ENCODE assay signal across 20 cellular contexts in genomic region chr22:29039148-29039547, GRCh38. TPM values are rescaled to one million over a fixed set of nuclear protein-coding genes. Genes with fewer than 3 reads are reported as not detected.
A peak's percentile ranks its signal among the peaks of the same experiment; 100 is the strongest.
DNase-seq lines count a peak whose midpoint lies in the region; ATAC-seq, FAIRE-seq and TF ChIP-seq lines count a peak whose summit lies in the region.
"Had no signal": no experiment of that assay in that cellular context is flagged by ENCODE, and none has a peak within 500 bp of the region (broad histone marks: within the 10 kb centered on the region; RNA-seq: fewer than 3 reads in every experiment).

No MANE protein-coding gene starts in this region.

- no TSS peak for BruUV-seq in Caco-2 (replicated peaks; lab: Mats Ljungman, UMichigan)

- no peak for TF ChIP-seq EP300 in A549 (IDR thresholded peaks at IDR 0.05)
- TF ChIP-seq EP300 in sigmoid colon (IDR thresholded peaks at IDR 0.05) = no peak

- no peak for TF ChIP-seq RAD21 in A549 (conservative IDR thresholded peaks at IDR 0.05 in 1 of 2, IDR thresholded peaks at IDR 0.05 in 1 of 2)

- CTCF ChIA-PET in A549 (lab: Yijun Ruan, JAX) (interaction anchor here (1.0 to 7.9 kb wide), 10 partner anchors 25 to 437 kb away, joined by 3 to 73 read pairs (median 15); partner anchors contain the start of gene ZNRF3), Caco-2 (lab: Charles Lee) (interaction anchor here (0.6 to 2.4 kb wide), 6 partner anchors 26 to 156 kb away, joined by 3 to 13 read pairs (median 4); partner anchors contain the start of gene ZNRF3), WTC11 (lab: Charles Lee) (interaction anchor here (0.6 to 5.1 kb wide), 21 partner anchors 7 to 282 kb away, joined by 3 to 60 read pairs (median 11); partner anchors contain the start of genes C22orf31, XBP1 and ZNRF3)

- H3K27ac Mint-ChIP-seq in Caco-2 (ENCODE audit: unreplicated experiment) (peak overlapping the region; percentile 81), WTC11 (peak overlapping the region; percentile 22; the same call in 1 of the 2 replicates), osteocyte (ENCODE audit: unreplicated experiment) (no peak overlapping the region)
- H3K27ac Mint-ChIP-seq: CD4-positive, alpha-beta memory T cell had no signal

- POLR2A ChIA-PET in A549 (lab: Yijun Ruan, JAX) = no interaction called here
- POLR2A ChIA-PET in Caco-2 (lab: Charles Lee) = no interaction called here
- POLR2A ChIA-PET in WTC11 (lab: Charles Lee) = interaction anchor here (0.7 kb wide), 2 partner anchors 139 to 156 kb away, joined by 3 to 5 read pairs; no protein-coding TSS in a partner anchor

- H3K9me3 ChIP-seq in A549 (no peaks in the 10 kb centered on the region), Caco-2 (no peaks in the 10 kb centered on the region), mucosa of descending colon (no peaks in the 10 kb centered on the region), sigmoid colon (no peaks in the 10 kb centered on the region)
- H3K9me3 ChIP-seq: BE2C, HAP-1 had no signal

- H3K27me3 ChIP-seq in Caco-2 (replicated peaks; ENCODE audit: control insufficient read depth, insufficient read depth, low read length) (no peaks in the 10 kb centered on the region), sigmoid colon (no peaks in the 10 kb centered on the region)
- H3K27me3 ChIP-seq: BE2C had no signal

- WGBS in A549 (ENCODE audit: missing lambda C conversion rate) = 89% methylated on average over 9 of the region's 9 CpGs
- 20 to 75% methylated on average over 9 of the region's 9 CpGs for WGBS in sigmoid colon, 2 donors

- TF ChIP-seq POLR2A in A549 (IDR thresholded peaks at IDR 0.05; ENCODE audit: low read length) (no peak), sigmoid colon (IDR thresholded peaks at IDR 0.05) (no peak)

- ATAC-seq in A549 (no peak), WTC11 (no peak), mucosa of descending colon (peak; percentile 40)

- no peak overlapping the region for H3K4me2 ChIP-seq in A549

- H3K27ac ChIP-seq in A549 (peak overlapping the region; percentile 70 to 87; a peak in 5 of 6 replicates), sigmoid colon (no peak overlapping the region)

- peaks cover 52% of the 10 kb centered on the region for H3K36me3 Mint-ChIP-seq in Caco-2 (ENCODE audit: insufficient read depth, unreplicated experiment)
- peaks cover 6% of the 10 kb centered on the region; the same call in 1 of the 2 replicates for H3K36me3 Mint-ChIP-seq in WTC11
- H3K36me3 Mint-ChIP-seq in osteocyte (ENCODE audit: unreplicated experiment) = no peaks in the 10 kb centered on the region
- H3K36me3 Mint-ChIP-seq: CD4-positive, alpha-beta memory T cell had no signal

- no peak for FAIRE-seq in A549 (lab: Jason Lieb, UNC)
- FAIRE-seq in RCC 7860 (lab: Jason Lieb, UNC) = no peak
- FAIRE-seq: D721Med, G401.6, HTR-8/SVneo had no signal

- no peaks in the 10 kb centered on the region for H3K9me3 Mint-ChIP-seq in Caco-2 (ENCODE audit: unreplicated experiment)
- H3K9me3 Mint-ChIP-seq in WTC11 = no peaks in the 10 kb centered on the region
- no peaks in the 10 kb centered on the region for H3K9me3 Mint-ChIP-seq in osteocyte (ENCODE audit: unreplicated experiment)
- H3K9me3 Mint-ChIP-seq: CD4-positive, alpha-beta memory T cell had no signal

- intact Hi-C loops in Caco-2 (cut with micrococcal nuclease; ENCODE audit: unreplicated experiment) = no loop called here
- intact Hi-C loops in mucosa of descending colon (cut with DNase I, micrococcal nuclease) = loop anchor here in 1 of 2 donors (5.0 kb wide), 1 partner anchor 182 kb away; no protein-coding TSS in a partner anchor
- intact Hi-C loops in sigmoid colon (cut with DNase I) = loop anchor here (10.0 kb wide), 1 partner anchor 1014 kb away; no protein-coding TSS in a partner anchor

- H3K4me3 Mint-ChIP-seq in Caco-2 (ENCODE audit: unreplicated experiment) (peak overlapping the region; percentile 49), WTC11 (no peak overlapping the region), osteocyte (ENCODE audit: unreplicated experiment) (no peak overlapping the region)
- H3K4me3 Mint-ChIP-seq: CD4-positive, alpha-beta memory T cell had no signal

- TF ChIP-seq CTCF in A549 (IDR thresholded peaks at IDR 0.05) (no peak), Caco-2 (IDR thresholded peaks at IDR 0.05; ENCODE audit: insufficient read depth in 1 of 2, low read depth in 1 of 2, low read length in 1 of 2, severe bottlenecking in 1 of 2, unreplicated experiment in 1 of 2) (no peak), WTC11 (IDR thresholded peaks at IDR 0.05) (no peak), mucosa of descending colon (IDR thresholded peaks at IDR 0.05) (no peak), osteocyte (IDR thresholded peaks at IDR 0.05) (no peak), sigmoid colon (IDR thresholded peaks at IDR 0.05) (no peak)

- H3K4me1 Mint-ChIP-seq in Caco-2 (ENCODE audit: low read depth, unreplicated experiment) (peaks cover 7% of the 10 kb centered on the region), WTC11 (peaks cover 3% of the 10 kb centered on the region; the same call in 1 of the 2 replicates), osteocyte (ENCODE audit: unreplicated experiment) (peaks cover 24% of the 10 kb centered on the region)

- DNase-seq in A549 (ENCODE audit: low read depth in 1 of 2, low spot score in 1 of 2) = no peak
- DNase-seq in Caco-2 = peak; percentile 58 to 85
- no peak for DNase-seq in WTC11 (ENCODE audit: low spot score)
- DNase-seq in mucosa of descending colon = no peak
- DNase-seq in RCC 7860 (ENCODE audit: low spot score) = no peak
- no peak for DNase-seq in osteocyte (ENCODE audit: extremely low spot score, unreplicated experiment)
- no peak for DNase-seq in central memory CD4-positive, alpha-beta T cell
- DNase-seq in sigmoid colon = no peak
- DNase-seq: BE2C; CD4-positive, alpha-beta memory T cell; DMS79 treated with DMSO at 0.1 percent for 48 hours; NCI-H1105 treated with DMSO at 0.1 percent for 48 hours; NCI-H2081; NCI-H345; SHP77 treated with DMSO at 0.1 percent for 48 hours had no signal

- H3K27me3 Mint-ChIP-seq in Caco-2 (ENCODE audit: insufficient read depth, unreplicated experiment) = no peaks in the 10 kb centered on the region
- H3K27me3 Mint-ChIP-seq in WTC11 (ENCODE audit: low read depth) = no peaks in the 10 kb centered on the region
- H3K27me3 Mint-ChIP-seq in osteocyte (ENCODE audit: unreplicated experiment) = no peaks in the 10 kb centered on the region

- H3K4me1 ChIP-seq in A549 (peaks cover 53% of the 10 kb centered on the region), Caco-2 (peaks cover 38% of the 10 kb centered on the region), mucosa of descending colon (ENCODE audit: low read depth) (peaks cover 17% of the 10 kb centered on the region), sigmoid colon (peaks cover 0 to 16% (median 13%) of the 10 kb centered on the region in 4 donors)
- H3K4me1 ChIP-seq: BE2C had no signal

- H3K36me3 ChIP-seq in Caco-2 (ENCODE audit: control insufficient read depth, insufficient read depth, low read length) (peaks cover 2% of the 10 kb centered on the region; the same call in 1 of the 2 replicates), mucosa of descending colon (ENCODE audit: low read depth) (no peaks in the 10 kb centered on the region), sigmoid colon (peaks cover 0 to 10% (median 0%) of the 10 kb centered on the region in 4 donors)

- H3K4me3 ChIP-seq in A549 = no peak overlapping the region
- no peak overlapping the region for H3K4me3 ChIP-seq in Caco-2 (ENCODE audit: low read depth, low read length)
- H3K4me3 ChIP-seq in mucosa of descending colon = no peak overlapping the region
- H3K4me3 ChIP-seq in sigmoid colon = no peak overlapping the region
- H3K4me3 ChIP-seq: HAP-1 had no signal

TF ChIP-seq in A549, 52 proteins besides CTCF, POLR2A, EP300 and RAD21 (continues in another document):
- TF ChIP-seq RNF2 (IDR thresholded peaks at IDR 0.05; ENCODE audit: borderline replicate concordance, low read depth) (no peak), HES2 (IDR thresholded peaks at IDR 0.05) (no peak), GATA3 (IDR thresholded peaks at IDR 0.05; ENCODE audit: borderline replicate concordance) (no peak)

TF ChIP-seq in WTC11, 78 proteins besides CTCF, POLR2A, EP300 and RAD21 (continues in another document):
- TF ChIP-seq JUN (CRISPR knock-in tag; IDR thresholded peaks at IDR 0.05) (no peak), ZNF416 (CRISPR knock-in tag; IDR thresholded peaks at IDR 0.05) (no peak), USF2 (CRISPR knock-in tag; IDR thresholded peaks at IDR 0.05) (no peak)

RNA-seq across cellular contexts. Expression of gene C22orf31, which starts 22.5 kb away (rescaled TPM):
- not detected in 2 replicates for polyA plus RNA-seq in A549 (2011; rRNA removed)
- not detected in 2 replicates for polyA plus RNA-seq in A549 (2012; cell fraction: cytosol; rRNA removed)
- polyA plus RNA-seq in A549 (2012; cell fraction: nucleus; rRNA removed) = not detected in 2 replicates
- not detected in 3 replicates for polyA plus RNA-seq in A549 (2017; fragmentation: RNase III; extraction: RNeasy Plus Mini Kit Qiagen cat#74134 plus additional on column Dnase treatment)
- polyA minus RNA-seq in A549 (2011; rRNA and poly(A)+ RNA removed) = not detected in 2 replicates
- not detected in 2 replicates for total RNA-seq in Caco-2 (2022)
- not detected in 3 replicates for total RNA-seq in WTC11 (2021)
- under 1 TPM in 1 of 3 donors, not detected in 2; 0.41 TPM for total RNA-seq in mucosa of descending colon
- total RNA-seq in osteocyte = not detected in 2 replicates
- total RNA-seq in sigmoid colon = not detected
- polyA plus RNA-seq in sigmoid colon = under 1 TPM in 1 of 3 donors, not detected in 2; 0.60 TPM
- total RNA-seq: CD4-positive, alpha-beta memory T cell; RPMI7951 had no signal
- polyA plus RNA-seq: CD4-positive, alpha-beta memory T cell had no signal

RNA-seq across cellular contexts. Expression of gene KREMEN1, which starts 33.7 kb away (rescaled TPM):
- polyA plus RNA-seq in A549 (2011; rRNA removed) (1.7 and 2.4 TPM in 2 replicates), A549 (2017; fragmentation: RNase III; extraction: RNeasy Plus Mini Kit Qiagen cat#74134 plus additional on column Dnase treatment) (2.5 to 2.7 TPM (median 2.7 TPM) in 3 replicates), sigmoid colon (10 to 100 TPM in 1 of 3 donors, 1 to 10 TPM in 2; 6.7 to 13.2 (median 7.8) TPM)
- 1.5 and 2.4 TPM in 2 replicates for polyA plus RNA-seq in A549 (2012; cell fraction: cytosol; rRNA removed)
- polyA plus RNA-seq in A549 (2012; cell fraction: nucleus; rRNA removed) = 2.1 TPM in 2 replicates
- polyA minus RNA-seq in A549 (2011; rRNA and poly(A)+ RNA removed) = 3.7 and 4.5 TPM in 2 replicates
- total RNA-seq in Caco-2 (2022) (28.7 and 29.7 TPM in 2 replicates), WTC11 (2021) (4.1 to 5.8 TPM (median 5.4 TPM) in 3 replicates), mucosa of descending colon (10 to 100 TPM; 18.3 to 35.1 (median 28.6) TPM), osteocyte (2.9 and 5.4 TPM in 2 replicates), sigmoid colon (1 to 10 TPM; 4.2 to 9.7 (median 5.2) TPM)
- total RNA-seq: CD4-positive, alpha-beta memory T cell had no signal
- polyA plus RNA-seq: CD4-positive, alpha-beta memory T cell had no signal

Comparison
In these comparisons a context has a peak if more than half of its experiments do, and no peak if none do; other contexts are left out.
1. DNase-seq: peak in Caco-2 (2 of 2); none in A549 (0 of 2), WTC11 (single experiment), mucosa of descending colon (0 of 3), RCC 7860 (single experiment), osteocyte (single experiment), central memory CD4-positive, alpha-beta T cell (single experiment) and sigmoid colon (single experiment).
2. H3K27ac ChIP-seq: peak in A549 (2 of 2); none in sigmoid colon (0 of 4).